In the genomic region with DNA sequence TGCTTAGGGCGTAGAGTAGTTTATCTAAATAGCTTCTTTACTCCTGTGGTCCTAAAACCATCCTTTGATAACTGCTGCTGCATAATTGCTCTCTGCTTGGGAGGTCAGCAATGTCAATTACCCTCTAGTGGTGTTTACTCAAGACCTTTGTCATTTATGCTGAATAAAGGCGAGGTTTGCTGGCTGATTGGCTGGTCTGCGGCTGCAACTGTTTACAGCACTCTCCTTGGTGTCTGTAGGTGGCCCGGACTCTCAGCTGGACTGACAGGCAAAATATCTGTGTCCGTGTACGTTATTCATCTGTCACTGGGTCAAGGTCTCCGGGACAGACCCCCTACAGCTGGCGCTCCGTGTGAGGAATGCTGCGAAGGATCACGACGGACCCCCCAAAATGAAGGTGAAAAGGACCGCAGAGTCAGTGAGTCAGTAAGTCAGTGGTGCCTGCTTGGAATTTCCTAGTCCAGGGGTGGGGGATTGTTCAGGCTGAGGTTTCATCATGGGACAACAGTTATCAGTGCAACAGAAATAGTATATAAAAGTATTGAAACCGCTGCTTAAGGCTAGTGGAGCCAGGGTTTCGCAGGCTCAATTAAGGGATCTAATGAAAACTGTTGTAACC, we compare ENCODE assay signal across 19 cellular contexts.
"Had no signal": no experiment of that assay in that cellular context is flagged by ENCODE, and none has a peak within 500 bp of the region (broad histone marks: within the 10 kb centered on the region; RNA-seq: fewer than 3 reads in every experiment).

No MANE protein-coding gene starts in this region.

- FAIRE-seq: colon had no signal

- H3K27ac ChIP-seq: brain microvascular endothelial cell, dorsolateral prefrontal cortex, foreskin keratinocyte, psoas muscle, thyroid gland had no signal

- H3K4me1 ChIP-seq: foreskin keratinocyte, psoas muscle, thyroid gland had no signal

- H3K9me3 ChIP-seq: psoas muscle, thyroid gland had no signal

- H3K9me3 Mint-ChIP-seq: activated CD4-positive, alpha-beta T cell treated with anti-CD3 and anti-CD28 coated beads, Interleukin-2, amount 10 ng/mL, durations not matched to agents 24 days and 14 days; activated T-helper 2 cell treated with anti-CD3 and anti-CD28 coated beads, Interferon-gamma antibody, Interleukin-2, Interleukin-4, amounts not matched to agents 10 μg/mL and 5 μg/mL and 100 μg/mL, durations not matched to agents 14 hours and 24 hours and 36 hours; T-helper 2 cell treated with Interferon-gamma antibody and Interleukin-4, amounts not matched to agents 5 μg/mL and 100 μg/mL, for 36 hours had no signal

- ATAC-seq: activated CD8-positive, alpha-beta T cell treated with anti-CD3 and anti-CD28 coated beads, Interleukin-2, amount 10 ng/mL, durations not matched to agents 7 days and 5 days; foreskin keratinocyte; naive thymus-derived CD4-positive, alpha-beta T cell; psoas muscle; right cardiac atrium had no signal

- DNase-seq: activated CD4-positive, alpha-beta T cell treated with anti-CD3 and anti-CD28 coated beads, Interleukin-2, amount 10 ng/mL, durations not matched to agents 24 days and 14 days; activated CD8-positive, alpha-beta T cell treated with anti-CD3 and anti-CD28 coated beads, Interleukin-2, amount 10 ng/mL, durations not matched to agents 7 days and 5 days; activated naive CD4-positive, alpha-beta T cell treated with anti-CD3 and anti-CD28 coated beads for 36 hours; activated T-cell treated with anti-CD3 and anti-CD28 coated beads, Interleukin-2, amount 50 U/mL, for 24 hours; brain microvascular endothelial cell; central memory CD4-positive, alpha-beta T cell; dorsolateral prefrontal cortex; foreskin keratinocyte; glutamatergic neuron; mesenchymal stem cell; naive thymus-derived CD4-positive, alpha-beta T cell; psoas muscle; right cardiac atrium; stimulated activated CD4-positive, alpha-beta T cell treated with anti-CD3 and anti-CD28 coated beads, Interleukin-2, amount 100 ng/mL, for 24 hours; stimulated activated naive CD4-positive, alpha-beta T cell treated with Interleukin-2 at 50 U/mL for 16 hours; thyroid gland had no signal

- H3K4me3 Mint-ChIP-seq: activated CD4-positive, alpha-beta T cell treated with anti-CD3 and anti-CD28 coated beads, Interleukin-2, amount 10 ng/mL, durations not matched to agents 24 days and 14 days; activated CD8-positive, alpha-beta T cell treated with anti-CD3 and anti-CD28 coated beads, Interleukin-2, amount 10 ng/mL, durations not matched to agents 7 days and 5 days; activated naive CD4-positive, alpha-beta T cell treated with anti-CD3 and anti-CD28 coated beads for 36 hours; activated T-cell treated with anti-CD3 and anti-CD28 coated beads, Interleukin-2, amount 50 U/mL, for 24 hours; naive thymus-derived CD4-positive, alpha-beta T cell; T-helper 2 cell treated with Interferon-gamma antibody and Interleukin-4, amounts not matched to agents 5 μg/mL and 100 μg/mL, for 36 hours had no signal

- H3K27ac Mint-ChIP-seq: activated CD4-positive, alpha-beta T cell treated with anti-CD3 and anti-CD28 coated beads, Interleukin-2, amount 10 ng/mL, durations not matched to agents 24 days and 14 days; activated CD8-positive, alpha-beta T cell treated with anti-CD3 and anti-CD28 coated beads, Interleukin-2, amount 10 ng/mL, durations not matched to agents 7 days and 5 days; activated naive CD4-positive, alpha-beta T cell treated with anti-CD3 and anti-CD28 coated beads for 36 hours; activated T-cell treated with anti-CD3 and anti-CD28 coated beads, Interleukin-2, amount 50 U/mL, for 24 hours; activated T-helper 2 cell treated with anti-CD3 and anti-CD28 coated beads, Interferon-gamma antibody, Interleukin-2, Interleukin-4, amounts not matched to agents 10 μg/mL and 5 μg/mL and 100 μg/mL, durations not matched to agents 14 hours and 24 hours and 36 hours; naive thymus-derived CD4-positive, alpha-beta T cell; T-helper 2 cell treated with Interferon-gamma antibody and Interleukin-4, amounts not matched to agents 5 μg/mL and 100 μg/mL, for 36 hours had no signal

- H3K4me1 Mint-ChIP-seq: activated CD4-positive, alpha-beta T cell treated with anti-CD3 and anti-CD28 coated beads, Interleukin-2, amount 10 ng/mL, durations not matched to agents 24 days and 14 days; naive thymus-derived CD4-positive, alpha-beta T cell had no signal

- H3K4me3 ChIP-seq: dorsolateral prefrontal cortex, psoas muscle, thyroid gland had no signal

- H3K27me3 ChIP-seq: brain microvascular endothelial cell, dorsolateral prefrontal cortex, foreskin keratinocyte, thyroid gland had no signal

- H3K36me3 ChIP-seq: brain microvascular endothelial cell, thyroid gland had no signal

- H3K27me3 Mint-ChIP-seq: activated CD4-positive, alpha-beta T cell treated with anti-CD3 and anti-CD28 coated beads, Interleukin-2, amount 10 ng/mL, durations not matched to agents 24 days and 14 days; activated T-cell treated with anti-CD3 and anti-CD28 coated beads, Interleukin-2, amount 50 U/mL, for 24 hours; naive thymus-derived CD4-positive, alpha-beta T cell had no signal
